ENCODE assay signal across 1 cellular context in genomic region chr16:26985100-26986065, GRCh38.
TF ChIP-seq lines count a peak whose summit lies in the region.

No MANE protein-coding gene starts in this region.

TF ChIP-seq in A549, 52 proteins besides CTCF, POLR2A, EP300 and RAD21 (continued from another document):
- no peak for TF ChIP-seq HMGXB4 (CRISPR knock-in tag; IDR thresholded peaks at IDR 0.05; ENCODE audit: borderline replicate concordance)
- no peak for TF ChIP-seq ZC3H11A (IDR thresholded peaks at IDR 0.05)
- TF ChIP-seq FOSB (CRISPR knock-in tag; IDR thresholded peaks at IDR 0.05): no peak
